In genomic region chr17:43536236-43537088, GRCh38 we compare ENCODE assay signal across 11 cellular contexts. TPM values are rescaled to one million over a fixed set of nuclear protein-coding genes. Genes with fewer than 3 reads are reported as not detected.
DNase-seq lines count a peak whose midpoint lies in the region; ATAC-seq, FAIRE-seq and TF ChIP-seq lines count a peak whose summit lies in the region.
"Had no signal": no experiment of that assay in that cellular context is flagged by ENCODE, and none has a peak within 500 bp of the region (broad histone marks: within the 10 kb centered on the region; RNA-seq: fewer than 3 reads in every experiment).

No MANE protein-coding gene starts in this region.

- H3K27me3 ChIP-seq in HepG2 (ENCODE audit: control insufficient read depth in 1 of 2, insufficient read depth in 2 of 2, low read length in 2 of 2) (no peaks in the 10 kb centered on the region), right lobe of liver (no peaks in the 10 kb centered on the region)

- peaks cover 40% of the 10 kb centered on the region for H3K79me2 ChIP-seq in HepG2 (ENCODE audit: insufficient read depth, low read length)

- TF ChIP-seq EP300 in HepG2 (IDR thresholded peaks at IDR 0.05; ENCODE audit: low read depth in 2 of 2, low read length in 2 of 2): no peak
- no peak for TF ChIP-seq EP300 in HepG2 (CRISPR knock-in tag; IDR thresholded peaks at IDR 0.05; ENCODE audit: borderline replicate concordance)

- intact Hi-C loops in HepG2 (cut with micrococcal nuclease; ENCODE audit: unreplicated experiment) (no loop called here), right lobe of liver (cut with DNase I) (no loop called here)

- 93% methylated on average over 7 of the region's 7 CpGs for WGBS in HepG2 (ENCODE audit: low lambda C conversion rate)
- WGBS in right lobe of liver (ENCODE audit: insufficient coverage, low coverage, low lambda C conversion rate, missing lambda C conversion rate): 90% methylated on average over 7 of the region's 7 CpGs

- CTCF ChIA-PET in HepG2 (lab: Yijun Ruan, JAX; ENCODE audit: low intra/inter-chr PET ratio, low total read pairs): no interaction called here
- CTCF ChIA-PET in RWPE1 (lab: Yijun Ruan, JAX): no interaction called here
- CTCF ChIA-PET in T-cell (lab: Charles Lee): no interaction called here

- no peak overlapping the region for H3K9ac ChIP-seq in HepG2 (ENCODE audit: insufficient read depth, low read depth, low read length)

- FAIRE-seq in HepG2 (lab: Jason Lieb, UNC): no peak

- no peaks in the 10 kb centered on the region for H3K9me3 ChIP-seq in HepG2 (ENCODE audit: low read length)
- H3K9me3 ChIP-seq in right lobe of liver: no peaks in the 10 kb centered on the region
- H3K9me3 ChIP-seq: psoas muscle had no signal

- no peak for TF ChIP-seq RAD21 in HepG2 (CRISPR knock-in tag; IDR thresholded peaks at IDR 0.05)

- TF ChIP-seq CTCF in HepG2 (CRISPR knock-in tag; IDR thresholded peaks at IDR 0.05) (no peak), right lobe of liver (IDR thresholded peaks at IDR 0.05) (no peak), RWPE1 (conservative IDR thresholded peaks at IDR 0.05; ENCODE audit: low read depth) (no peak), fibroblast of mammary gland (conservative IDR thresholded peaks at IDR 0.05; ENCODE audit: control insufficient read depth, insufficient read depth, low read depth, low read length) (no peak)

- no peak for TF ChIP-seq POLR2A in HepG2 (IDR thresholded peaks at IDR 0.05; ENCODE audit: insufficient read depth in 1 of 2, low read depth in 2 of 2, low read length in 2 of 2)
- TF ChIP-seq POLR2A in right lobe of liver (IDR thresholded peaks at IDR 0.05): no peak

- no peaks in the 10 kb centered on the region for H3K27me3 Mint-ChIP-seq in T-cell
- H3K27me3 Mint-ChIP-seq: activated CD8-positive, alpha-beta T cell treated with anti-CD3 and anti-CD28 coated beads for 36 hours had no signal

- in situ Hi-C loops in HepG2 (cut with HindIII; ENCODE audit: extremely low pct_ligation_motif_present, low pct_unique_long_range_greater_than_20kb): no loop called here

- DNase-seq in HepG2 (ENCODE audit: low spot score) (no peak), right lobe of liver (no peak), RWPE1 (ENCODE audit: low spot score) (peak; percentile 55), fibroblast of mammary gland (ENCODE audit: low read depth) (peak; percentile 93), NCI-H2107 treated with DMSO at 0.1 percent for 48 hours (lab: John Stamatoyannopoulos, UW; ENCODE audit: unreplicated experiment) (no peak), NCI-H2107 (lab: John Stamatoyannopoulos, UW) (no peak), T-cell (no peak)
- DNase-seq: activated CD8-positive, alpha-beta T cell treated with anti-CD3 and anti-CD28 coated beads for 36 hours; caudate nucleus; psoas muscle had no signal

- H3K4me3 ChIP-seq in HepG2 (replicated peaks in 1 of 3; ENCODE audit: insufficient read depth in 1 of 3, low read depth in 2 of 3, low read length in 3 of 3) (no peak overlapping the region), right lobe of liver (no peak overlapping the region), fibroblast of mammary gland (ENCODE audit: control insufficient read depth, low read depth, low read length) (no peak overlapping the region)
- H3K4me3 ChIP-seq: psoas muscle had no signal

- H3K27ac ChIP-seq in HepG2 (ENCODE audit: extremely low read length, insufficient read depth, low read length) (peak overlapping the region; percentile 47), right lobe of liver (no peak overlapping the region), RWPE1 (peak overlapping the region; percentile 64)
- H3K27ac ChIP-seq: psoas muscle had no signal

- H2AFZ ChIP-seq in HepG2 (ENCODE audit: low read length): no peak overlapping the region

- no peaks in the 10 kb centered on the region for H3K9me3 Mint-ChIP-seq in T-cell
- H3K9me3 Mint-ChIP-seq: activated CD8-positive, alpha-beta T cell treated with anti-CD3 and anti-CD28 coated beads for 36 hours had no signal

- peaks cover 24 to 74% of the 10 kb centered on the region in 2 experiments for H3K36me3 ChIP-seq in HepG2 (replicated peaks in 1 of 2; ENCODE audit: control insufficient read depth in 1 of 2, insufficient read depth in 2 of 2, low read length in 2 of 2)
- no peaks in the 10 kb centered on the region for H3K36me3 ChIP-seq in right lobe of liver

- no TSS peak for BruUV-seq in HepG2 (replicated peaks; lab: Mats Ljungman, UMichigan)

- H3K27ac Mint-ChIP-seq in T-cell: no peak overlapping the region
- H3K27ac Mint-ChIP-seq: activated CD8-positive, alpha-beta T cell treated with anti-CD3 and anti-CD28 coated beads for 36 hours had no signal

- H4K20me1 ChIP-seq in HepG2 (ENCODE audit: insufficient read depth, low read length): peaks cover 25% of the 10 kb centered on the region

- H3K36me3 Mint-ChIP-seq in T-cell: no peaks in the 10 kb centered on the region

- peaks cover 89% of the 10 kb centered on the region for H3K4me1 ChIP-seq in HepG2 (ENCODE audit: insufficient read depth, low read length)
- no peaks in the 10 kb centered on the region for H3K4me1 ChIP-seq in right lobe of liver

- no peaks in the 10 kb centered on the region for H3K4me1 Mint-ChIP-seq in T-cell

- ATAC-seq in HepG2 (no peak), right lobe of liver (no peak), HG02759 (IDR thresholded peaks at IDR 0.05; ENCODE audit: unreplicated experiment) (no peak), T-cell (replicated peaks in 1 of 4) (no peak)
- ATAC-seq: activated CD8-positive, alpha-beta T cell treated with anti-CD3 and anti-CD28 coated beads for 36 hours; psoas muscle had no signal

- no peak overlapping the region for H3K4me3 Mint-ChIP-seq in T-cell
- H3K4me3 Mint-ChIP-seq: activated CD8-positive, alpha-beta T cell treated with anti-CD3 and anti-CD28 coated beads for 36 hours had no signal

- no peak overlapping the region for H3K4me2 ChIP-seq in HepG2 (ENCODE audit: low read depth, low read length)

- POLR2A ChIA-PET in HepG2 (lab: Yijun Ruan, JAX) (interaction anchor here (1.0 to 28.7 kb wide), 4 partner anchors 4 to 42 kb away, joined by 3 to 1546 read pairs (median 775); partner anchors contain the start of gene ETV4), RWPE1 (lab: Yijun Ruan, JAX; ENCODE audit: low non-redundant PET) (no interaction called here), T-cell (lab: Charles Lee) (no interaction called here)

TF ChIP-seq in HepG2, 621 proteins besides CTCF, POLR2A, EP300 and RAD21 (continues in another document):
- TF ChIP-seq ZNF160 (CRISPR knock-in tag; IDR thresholded peaks at IDR 0.05): no peak

RNA-seq across cellular contexts. Expression of gene ETV4, which starts 9.7 kb away (rescaled TPM):
- total RNA-seq in HepG2 (2016; rRNA removed; fragmentation: Illumina TruSeq; extraction: Trizol) (126 and 128 TPM in 2 replicates), right lobe of liver (1 to 10 TPM in 1 of 6 experiments, under 1 TPM in 4, not detected in 1; 0.42 to 1.4 (median 0.80) TPM), T-cell (under 1 TPM in 3 of 5 donors, not detected in 2; 0.41 to 0.46 (median 0.44) TPM)
- 59.4 and 72.0 TPM in 2 replicates for total RNA-seq in HepG2 (2016; cell fraction: cytosol; rRNA removed; fragmentation: Illumina TruSeq; extraction: Trizol; ENCODE audit: low read depth)
- total RNA-seq in HepG2 (2016; cell fraction: insoluble cytoplasmic fraction; rRNA removed; fragmentation: Illumina TruSeq; extraction: Trizol): 106 and 130 TPM in 2 replicates
- 149 and 180 TPM in 2 replicates for total RNA-seq in HepG2 (2016; cell fraction: membrane; rRNA removed; fragmentation: Illumina TruSeq; extraction: Trizol)
- 70.8 and 88.4 TPM in 2 replicates for total RNA-seq in HepG2 (2016; cell fraction: nucleus; rRNA removed; fragmentation: Illumina TruSeq; extraction: Trizol)
- 330 and 361 TPM in 2 replicates for polyA plus RNA-seq in HepG2 (2011; rRNA removed)
- 170 and 232 TPM in 2 replicates for polyA plus RNA-seq in HepG2 (2011; cell fraction: cytosol; rRNA removed)
- 463 and 506 TPM in 2 replicates for polyA plus RNA-seq in HepG2 (2011; cell fraction: nucleus; rRNA removed)
- polyA plus RNA-seq in HepG2 (2012): 277 and 289 TPM in 2 replicates
- 120 and 136 TPM in 2 replicates for polyA plus RNA-seq in HepG2 (2016; cell fraction: cytosol; fragmentation: Illumina TruSeq; extraction: Trizol; ENCODE audit: low read depth)
- 164 and 205 TPM in 2 replicates for polyA plus RNA-seq in HepG2 (2016; cell fraction: insoluble cytoplasmic fraction; fragmentation: Illumina TruSeq; extraction: Trizol; ENCODE audit: low read depth)
- 212 and 220 TPM in 2 replicates for polyA plus RNA-seq in HepG2 (2016; cell fraction: membrane; fragmentation: Illumina TruSeq; extraction: Trizol; ENCODE audit: low read depth)
- polyA plus RNA-seq in HepG2 (2016; cell fraction: nucleus; fragmentation: Illumina TruSeq; extraction: Trizol; ENCODE audit: insufficient read depth, low read depth): 278 and 294 TPM in 2 replicates
- 3.5 and 231 TPM in 2 replicates for polyA minus RNA-seq in HepG2 (2011; rRNA and poly(A)+ RNA removed; ENCODE audit: low replicate concordance)
- polyA minus RNA-seq in HepG2 (2011; cell fraction: cytosol; rRNA and poly(A)+ RNA removed): 120 and 134 TPM in 2 replicates
- 97.1 and 102 TPM in 2 replicates for polyA minus RNA-seq in HepG2 (2011; cell fraction: nucleus; rRNA and poly(A)+ RNA removed)

RNA-seq across cellular contexts. Expression of gene DHX8, which starts 52.7 kb away (rescaled TPM):
- total RNA-seq in HepG2 (2016; rRNA removed; fragmentation: Illumina TruSeq; extraction: Trizol) (48.9 and 66.9 TPM in 2 replicates), right lobe of liver (10 to 100 TPM; 14.1 to 18.6 (median 17.5) TPM), T-cell (100 to 1,000 TPM in 1 of 5 donors, 10 to 100 TPM in 4; 68.9 to 103 (median 76.1) TPM)
- total RNA-seq in HepG2 (2016; cell fraction: cytosol; rRNA removed; fragmentation: Illumina TruSeq; extraction: Trizol; ENCODE audit: low read depth): 7.3 and 7.5 TPM in 2 replicates
- total RNA-seq in HepG2 (2016; cell fraction: insoluble cytoplasmic fraction; rRNA removed; fragmentation: Illumina TruSeq; extraction: Trizol): 48.9 and 59.5 TPM in 2 replicates
- total RNA-seq in HepG2 (2016; cell fraction: membrane; rRNA removed; fragmentation: Illumina TruSeq; extraction: Trizol): 13.7 and 14.3 TPM in 2 replicates
- 36.4 and 38.7 TPM in 2 replicates for total RNA-seq in HepG2 (2016; cell fraction: nucleus; rRNA removed; fragmentation: Illumina TruSeq; extraction: Trizol)
- 23.6 and 24.8 TPM in 2 replicates for polyA plus RNA-seq in HepG2 (2011; rRNA removed)
- polyA plus RNA-seq in HepG2 (2011; cell fraction: cytosol; rRNA removed): 19.6 and 23.9 TPM in 2 replicates
- polyA plus RNA-seq in HepG2 (2011; cell fraction: nucleus; rRNA removed): 28.8 and 31.8 TPM in 2 replicates
- polyA plus RNA-seq in HepG2 (2012): 24.9 and 33.1 TPM in 2 replicates
- 1.9 and 2.2 TPM in 2 replicates for polyA plus RNA-seq in HepG2 (2016; cell fraction: cytosol; fragmentation: Illumina TruSeq; extraction: Trizol; ENCODE audit: low read depth)
- polyA plus RNA-seq in HepG2 (2016; cell fraction: insoluble cytoplasmic fraction; fragmentation: Illumina TruSeq; extraction: Trizol; ENCODE audit: low read depth): 37.7 and 41.9 TPM in 2 replicates
- 4.4 and 5.7 TPM in 2 replicates for polyA plus RNA-seq in HepG2 (2016; cell fraction: membrane; fragmentation: Illumina TruSeq; extraction: Trizol; ENCODE audit: low read depth)
- polyA plus RNA-seq in HepG2 (2016; cell fraction: nucleus; fragmentation: Illumina TruSeq; extraction: Trizol; ENCODE audit: insufficient read depth, low read depth): 36.7 and 42.2 TPM in 2 replicates
- polyA minus RNA-seq in HepG2 (2011; rRNA and poly(A)+ RNA removed; ENCODE audit: low replicate concordance): 67.3 and 93.6 TPM in 2 replicates
- polyA minus RNA-seq in HepG2 (2011; cell fraction: cytosol; rRNA and poly(A)+ RNA removed): 36.8 and 37.9 TPM in 2 replicates
- polyA minus RNA-seq in HepG2 (2011; cell fraction: nucleus; rRNA and poly(A)+ RNA removed): 37.6 and 44.9 TPM in 2 replicates

Comparison
In these comparisons a context has a peak if more than half of its experiments do, and no peak if none do; other contexts are left out.
1. H3K27ac ChIP-seq: peak in HepG2 (single experiment) and RWPE1 (single experiment); none in right lobe of liver (0 of 3).
2. RNA of gene ETV4, which starts 9.7 kb away (total RNA-seq): 59.4 to 180 TPM in HepG2; 0.42 to 1.4 TPM in right lobe of liver and 0.41 to 0.46 TPM in T-cell; every median in the first group is over 10 times any median in the second.
3. DNase-seq: peak in RWPE1 (single experiment) and fibroblast of mammary gland (single experiment); none in HepG2 (single experiment), right lobe of liver (0 of 3), NCI-H2107 treated with DMSO at 0.1 percent for 48 hours (single experiment), NCI-H2107 (single experiment) and T-cell (0 of 34).